19 cellular contexts compared by ENCODE assay signal in genomic region chr11:102415252-102415916, GRCh38. TPM values are rescaled to one million over a fixed set of nuclear protein-coding genes. Genes with fewer than 3 reads are reported as not detected.
A peak's percentile ranks its signal among the peaks of the same experiment; 100 is the strongest.
DNase-seq lines count a peak whose midpoint lies in the region; ATAC-seq, FAIRE-seq and TF ChIP-seq lines count a peak whose summit lies in the region.
"Had no signal": no experiment of that assay in that cellular context is flagged by ENCODE, and none has a peak within 500 bp of the region (broad histone marks: within the 10 kb centered on the region; RNA-seq: fewer than 3 reads in every experiment).

No MANE protein-coding gene starts in this region.

- POLR2A ChIA-PET in CD4-positive, alpha-beta T cell (lab: Charles Lee), result interaction anchor here (0.7 to 3.5 kb wide), 5 partner anchors 11 to 36 kb away, joined by 3 to 16 read pairs (median 5); no protein-coding TSS in a partner anchor
- POLR2A ChIA-PET in naive thymus-derived CD8-positive, alpha-beta T cell (lab: Charles Lee), result interaction anchor here (1.1 to 5.5 kb wide), 4 partner anchors 10 to 52 kb away, joined by 3 to 26 read pairs (median 8); partner anchors contain the start of gene TMEM123

- no peaks in the 10 kb centered on the region for H3K27me3 ChIP-seq in CD4-positive, alpha-beta T cell (ENCODE audit: control insufficient read depth, insufficient read depth, low read length)
- H3K27me3 ChIP-seq: MG63, suprapubic skin had no signal

- peak overlapping the region; percentile 74 for H3K4me3 Mint-ChIP-seq in CD4-positive, alpha-beta T cell
- H3K4me3 Mint-ChIP-seq in activated naive CD8-positive, alpha-beta T cell, result peak overlapping the region; percentile 64
- H3K4me3 Mint-ChIP-seq in naive thymus-derived CD8-positive, alpha-beta T cell, result peak overlapping the region; percentile 61 to 87 (median 80)

- intact Hi-C loops in CD4-positive, alpha-beta T cell (cut with DNase I, micrococcal nuclease), result loop anchor here in 1 of 2 experiments (2.0 kb wide), 1 partner anchor 35 kb away; no protein-coding TSS in a partner anchor

- H3K4me1 Mint-ChIP-seq in CD4-positive, alpha-beta T cell (ENCODE audit: low read depth), result peaks cover 97% of the 10 kb centered on the region
- peaks cover 98% of the 10 kb centered on the region for H3K4me1 Mint-ChIP-seq in activated naive CD8-positive, alpha-beta T cell (ENCODE audit: low read depth)
- peaks cover 57 to 96% (median 93%) of the 10 kb centered on the region in 4 donors for H3K4me1 Mint-ChIP-seq in naive thymus-derived CD8-positive, alpha-beta T cell

- TF ChIP-seq CTCF in CD4-positive, alpha-beta T cell (IDR thresholded peaks at IDR 0.05), result no peak

- no peak for DNase-seq in CD4-positive, alpha-beta T cell
- DNase-seq in GM19239 (ENCODE audit: insufficient read length, low spot score) (no peak), ecto neural progenitor cell (ENCODE audit: low spot score) (no peak), NCI-H69 (lab: John Stamatoyannopoulos, UW) (no peak)
- peak in 2 of 10 donors; percentile 41 to 43 for DNase-seq in naive thymus-derived CD8-positive, alpha-beta T cell
- DNase-seq: activated CD4-positive, CD25-positive, alpha-beta regulatory T cell; AML-193; GF-D8; GOT3; left ventricle myocardium superior; MG63; NCI-H187; NCI-H446; stimulated activated CD4-positive, alpha-beta T cell treated with anti-CD3 and anti-CD28 coated beads, Interleukin-2, amount 100 ng/mL, for 24 hours had no signal

- H3K9me3 ChIP-seq in CD4-positive, alpha-beta T cell (ENCODE audit: control insufficient read depth, low read length), result peaks cover 5% of the 10 kb centered on the region
- H3K9me3 ChIP-seq: suprapubic skin had no signal

- H3K27me3 Mint-ChIP-seq in CD4-positive, alpha-beta T cell, result no peaks in the 10 kb centered on the region
- no peaks in the 10 kb centered on the region for H3K27me3 Mint-ChIP-seq in activated naive CD8-positive, alpha-beta T cell
- H3K27me3 Mint-ChIP-seq in naive thymus-derived CD8-positive, alpha-beta T cell, result no peaks in the 10 kb centered on the region

- CTCF ChIA-PET in CD4-positive, alpha-beta T cell (lab: Charles Lee), result interaction anchor here (1.0 to 1.4 kb wide), 5 partner anchors 8 to 121 kb away, joined by 3 to 6 read pairs (median 4); no protein-coding TSS in a partner anchor

- H3K9me3 Mint-ChIP-seq in CD4-positive, alpha-beta T cell, result no peaks in the 10 kb centered on the region
- H3K9me3 Mint-ChIP-seq in activated naive CD8-positive, alpha-beta T cell (ENCODE audit: low read depth), result no peaks in the 10 kb centered on the region
- H3K9me3 Mint-ChIP-seq in naive thymus-derived CD8-positive, alpha-beta T cell, result peaks cover 0 to 10% (median 0%) of the 10 kb centered on the region in 9 donors

- H3K27ac ChIP-seq in CD4-positive, alpha-beta T cell (ENCODE audit: low read depth, low read length), result peak overlapping the region; percentile 59
- H3K27ac ChIP-seq: coronary artery, parathyroid adenoma, suprapubic skin had no signal

- peak; percentile 59 for ATAC-seq in CD4-positive, alpha-beta T cell (ENCODE audit: poor library complexity)
- ATAC-seq in naive thymus-derived CD8-positive, alpha-beta T cell, result peak; percentile 35 to 50
- ATAC-seq in HG03175 (IDR thresholded peaks at IDR 0.05; ENCODE audit: unreplicated experiment), result no peak
- ATAC-seq: left ventricle myocardium superior had no signal

- peak; percentile 35 for FAIRE-seq in GM19239 (lab: Jason Lieb, UNC)

- peaks cover 56% of the 10 kb centered on the region for H3K36me3 Mint-ChIP-seq in CD4-positive, alpha-beta T cell (ENCODE audit: low read depth)
- H3K36me3 Mint-ChIP-seq in activated naive CD8-positive, alpha-beta T cell, result peaks cover 3% of the 10 kb centered on the region
- peaks cover 0 to 28% (median 10%) of the 10 kb centered on the region in 3 donors for H3K36me3 Mint-ChIP-seq in naive thymus-derived CD8-positive, alpha-beta T cell

- H3K27ac Mint-ChIP-seq in CD4-positive, alpha-beta T cell, result peak overlapping the region; percentile 81
- H3K27ac Mint-ChIP-seq in activated naive CD8-positive, alpha-beta T cell, result peak overlapping the region; percentile 87
- peak overlapping the region; percentile 73 to 94 (median 91) for H3K27ac Mint-ChIP-seq in naive thymus-derived CD8-positive, alpha-beta T cell

RNA-seq across cellular contexts. Expression of gene TMEM123, which starts 37.2 kb away (rescaled TPM):
- total RNA-seq in CD4-positive, alpha-beta T cell, result 100 to 1,000 TPM; 288 to 307 TPM
- total RNA-seq in naive thymus-derived CD8-positive, alpha-beta T cell, result 100 to 1,000 TPM; 484 to 533 TPM
- polyA plus RNA-seq in naive thymus-derived CD8-positive, alpha-beta T cell, result 100 to 1,000 TPM; 746 to 988 (median 748) TPM
